Comparison of ENCODE assay signal across 33 cellular contexts in genomic region chr19:35848919-35849505, GRCh38. TPM values are rescaled to one million over a fixed set of nuclear protein-coding genes. Genes with fewer than 3 reads are reported as not detected.
"Had no signal": no experiment of that assay in that cellular context is flagged by ENCODE, and none has a peak within 500 bp of the region (broad histone marks: within the 10 kb centered on the region; RNA-seq: fewer than 3 reads in every experiment).

No MANE protein-coding gene starts in this region.

- DNase-seq: cerebellar nuclear complex; colonic mucosa; cortex of kidney; effector CD8-positive, alpha-beta T cell; effector memory CD8-positive, alpha-beta T cell; endodermal cell; erythroblast; esophagus squamous epithelium; foreskin fibroblast; foreskin melanocyte; gastrocnemius medialis; glutamatergic neuron; head of caudate nucleus; heart right ventricle; hippocampal formation; left cardiac atrium; left ventricle myocardium superior; lower lobe of right lung; mesenchymal stem cell; mucosa of descending colon had no signal

- H3K36me3 Mint-ChIP-seq: mesothelial cell of epicardium had no signal

- ATAC-seq: effector memory CD8-positive, alpha-beta T cell; esophagus mucosa; gastrocnemius medialis; heart right ventricle; left cardiac atrium; left lung; left ventricle myocardium superior; lower lobe of right lung; mucosa of descending colon had no signal

- H3K27ac ChIP-seq: colonic mucosa, epithelial cell of prostate, esophagus squamous epithelium, gastrocnemius medialis, heart right ventricle, left lung, lower lobe of right lung had no signal

- H3K4me3 ChIP-seq: colonic mucosa, esophagus squamous epithelium, gastrocnemius medialis, heart right ventricle, left lung, lower lobe of right lung, mucosa of descending colon had no signal

- H3K4me3 Mint-ChIP-seq: dendritic cell treated with granulocyte-macrophage colony-stimulating factor and Interleukin-4, amounts not matched to agents 40 ng/mL and 50 ng/mL, for 4 days; effector memory CD8-positive, alpha-beta T cell; endodermal cell; mesothelial cell of epicardium had no signal

- H3K9me3 Mint-ChIP-seq: dendritic cell treated with granulocyte-macrophage colony-stimulating factor and Interleukin-4, amounts not matched to agents 40 ng/mL and 50 ng/mL, for 4 days; effector memory CD8-positive, alpha-beta T cell; endodermal cell; mesothelial cell of epicardium had no signal

- H3K27ac Mint-ChIP-seq: dendritic cell treated with granulocyte-macrophage colony-stimulating factor and Interleukin-4, amounts not matched to agents 40 ng/mL and 50 ng/mL, for 4 days; effector memory CD8-positive, alpha-beta T cell; endodermal cell; mesothelial cell of epicardium had no signal

- H3K36me3 ChIP-seq: colonic mucosa, esophagus squamous epithelium, gastrocnemius medialis, heart right ventricle, left lung, lower lobe of right lung had no signal

- H3K9me3 ChIP-seq: colonic mucosa, esophagus squamous epithelium, gastrocnemius medialis, heart right ventricle, left lung, lower lobe of right lung, mucosa of descending colon had no signal

RNA-seq across cellular contexts. Expression of gene NPHS1, which starts 3.3 kb away (rescaled TPM):
- total RNA-seq: chondrocyte, colonic mucosa, dermis microvascular lymphatic vessel endothelial cell, esophagus mucosa, esophagus squamous epithelium, gastrocnemius medialis, glomerular endothelial cell, left cardiac atrium, left ventricle myocardium superior, lower leg skin, lower lobe of right lung, lung microvascular endothelial cell, mesenteric fat pad had no signal
- polyA plus RNA-seq: heart right ventricle, keratinocyte had no signal

RNA-seq across cellular contexts. Expression of gene KIRREL2, which starts 7.7 kb away (rescaled TPM):
- total RNA-seq: dermis microvascular lymphatic vessel endothelial cell, gastrocnemius medialis, glomerular endothelial cell, lung microvascular endothelial cell, mesenteric fat pad had no signal
- polyA plus RNA-seq: heart right ventricle, keratinocyte had no signal

RNA-seq across cellular contexts. Expression of gene PRODH2, which starts 36.4 kb away (rescaled TPM):
- total RNA-seq: chondrocyte, colonic mucosa, dermis microvascular lymphatic vessel endothelial cell, esophagus mucosa, esophagus squamous epithelium, glomerular endothelial cell, heart right ventricle, kidney epithelial cell, left cardiac atrium, left lung, left ventricle myocardium superior, lower leg skin, lower lobe of right lung, lung microvascular endothelial cell, mesenteric fat pad, mesothelial cell of epicardium, mucosa of descending colon had no signal
- polyA plus RNA-seq: heart right ventricle, keratinocyte had no signal
